19 cellular contexts compared by ENCODE assay signal in the genomic region with DNA sequence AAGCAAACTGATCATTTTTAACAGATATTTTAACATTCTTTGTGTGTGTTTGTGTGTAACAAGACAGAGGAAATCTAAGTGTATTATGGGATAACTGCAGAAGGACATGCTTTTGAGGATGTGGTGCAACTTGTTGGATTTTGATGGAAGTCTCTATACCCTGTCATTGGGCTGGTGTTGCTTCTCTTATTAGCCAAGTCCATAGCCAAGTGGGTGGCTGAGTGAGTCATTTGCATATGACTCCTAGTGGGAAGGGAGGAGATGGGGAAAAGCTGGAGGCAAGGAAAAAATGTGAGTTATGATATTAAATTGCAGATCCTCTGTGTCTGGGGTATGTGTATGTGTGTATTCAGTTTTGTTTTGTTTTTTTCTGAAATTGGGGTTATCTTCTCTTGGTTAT.
"Had no signal": no experiment of that assay in that cellular context is flagged by ENCODE, and none has a peak within 500 bp of the region (broad histone marks: within the 10 kb centered on the region; RNA-seq: fewer than 3 reads in every experiment).

No MANE protein-coding gene starts in this region.

- FAIRE-seq: endometrium, islet of Langerhans, pancreas, urothelium cell line had no signal

- H3K9me3 ChIP-seq: esophagus muscularis mucosa, pancreas, right lobe of liver, suprapubic skin, thyroid gland had no signal

- H3K4me1 ChIP-seq: esophagus muscularis mucosa, pancreas, right lobe of liver, suprapubic skin, thyroid gland had no signal

- H3K36me3 ChIP-seq: esophagus muscularis mucosa, pancreas, right lobe of liver, suprapubic skin, thyroid gland had no signal

- H3K27me3 ChIP-seq: esophagus muscularis mucosa, pancreas, right lobe of liver, suprapubic skin, thyroid gland had no signal

- H3K4me3 ChIP-seq: coronary artery, esophagus muscularis mucosa, pancreas, right lobe of liver, suprapubic skin, thyroid gland had no signal

- H3K27ac ChIP-seq: coronary artery, epithelial cell of prostate, esophagus muscularis mucosa, pancreas, right lobe of liver, suprapubic skin, thyroid gland had no signal

- DNase-seq: effector CD8-positive, alpha-beta T cell; foreskin fibroblast; kidney glomerular epithelial cell; mesendoderm; naive B cell; occipital lobe; pancreas; right lobe of liver; stimulated activated CD4-positive, alpha-beta T cell treated with anti-CD3 and anti-CD28 coated beads, Interleukin-4, amount 100 ng/mL, for 1 hour; stimulated activated CD8-positive, alpha-beta memory T cell treated with anti-CD3 and anti-CD28 coated beads, Interleukin-4, amount 100 ng/mL, for 48 hours; stimulated activated naive CD8-positive, alpha-beta T cell treated with anti-CD3 and anti-CD28 coated beads, Interleukin-15, Interleukin-2, amounts not matched to agents 100 U/mL and 50 U/mL, for 24 hours; thyroid gland had no signal
